1 cellular context compared by ENCODE assay signal in genomic region chr10:80191589-80192270, GRCh38.
TF ChIP-seq lines count a peak whose summit lies in the region.

No MANE protein-coding gene starts in this region.

TF ChIP-seq in GM23338, 12 proteins besides CTCF, POLR2A, EP300 and RAD21 (continued from another document):
- TF ChIP-seq ZNF462 (CRISPR knock-in tag; IDR thresholded peaks at IDR 0.05): no peak
- TF ChIP-seq STAT1 (IDR thresholded peaks at IDR 0.05; ENCODE audit: unreplicated experiment): no peak
- TF ChIP-seq, protein P1, sequence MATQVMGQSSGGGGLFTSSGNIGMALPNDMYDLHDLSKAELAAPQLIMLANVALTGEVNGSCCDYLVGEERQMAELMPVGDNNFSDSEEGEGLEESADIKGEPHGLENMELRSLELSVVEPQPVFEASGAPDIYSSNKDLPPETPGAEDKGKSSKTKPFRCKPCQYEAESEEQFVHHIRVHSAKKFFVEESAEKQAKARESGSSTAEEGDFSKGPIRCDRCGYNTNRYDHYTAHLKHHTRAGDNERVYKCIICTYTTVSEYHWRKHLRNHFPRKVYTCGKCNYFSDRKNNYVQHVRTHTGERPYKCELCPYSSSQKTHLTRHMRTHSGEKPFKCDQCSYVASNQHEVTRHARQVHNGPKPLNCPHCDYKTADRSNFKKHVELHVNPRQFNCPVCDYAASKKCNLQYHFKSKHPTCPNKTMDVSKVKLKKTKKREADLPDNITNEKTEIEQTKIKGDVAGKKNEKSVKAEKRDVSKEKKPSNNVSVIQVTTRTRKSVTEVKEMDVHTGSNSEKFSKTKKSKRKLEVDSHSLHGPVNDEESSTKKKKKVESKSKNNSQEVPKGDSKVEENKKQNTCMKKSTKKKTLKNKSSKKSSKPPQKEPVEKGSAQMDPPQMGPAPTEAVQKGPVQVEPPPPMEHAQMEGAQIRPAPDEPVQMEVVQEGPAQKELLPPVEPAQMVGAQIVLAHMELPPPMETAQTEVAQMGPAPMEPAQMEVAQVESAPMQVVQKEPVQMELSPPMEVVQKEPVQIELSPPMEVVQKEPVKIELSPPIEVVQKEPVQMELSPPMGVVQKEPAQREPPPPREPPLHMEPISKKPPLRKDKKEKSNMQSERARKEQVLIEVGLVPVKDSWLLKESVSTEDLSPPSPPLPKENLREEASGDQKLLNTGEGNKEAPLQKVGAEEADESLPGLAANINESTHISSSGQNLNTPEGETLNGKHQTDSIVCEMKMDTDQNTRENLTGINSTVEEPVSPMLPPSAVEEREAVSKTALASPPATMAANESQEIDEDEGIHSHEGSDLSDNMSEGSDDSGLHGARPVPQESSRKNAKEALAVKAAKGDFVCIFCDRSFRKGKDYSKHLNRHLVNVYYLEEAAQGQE (IDR thresholded peaks at IDR 0.05; ENCODE audit: unreplicated experiment): no peak
- TF ChIP-seq ZNF331 (CRISPR knock-in tag; IDR thresholded peaks at IDR 0.05; ENCODE audit: low read depth): no peak
- TF ChIP-seq, protein P2, sequence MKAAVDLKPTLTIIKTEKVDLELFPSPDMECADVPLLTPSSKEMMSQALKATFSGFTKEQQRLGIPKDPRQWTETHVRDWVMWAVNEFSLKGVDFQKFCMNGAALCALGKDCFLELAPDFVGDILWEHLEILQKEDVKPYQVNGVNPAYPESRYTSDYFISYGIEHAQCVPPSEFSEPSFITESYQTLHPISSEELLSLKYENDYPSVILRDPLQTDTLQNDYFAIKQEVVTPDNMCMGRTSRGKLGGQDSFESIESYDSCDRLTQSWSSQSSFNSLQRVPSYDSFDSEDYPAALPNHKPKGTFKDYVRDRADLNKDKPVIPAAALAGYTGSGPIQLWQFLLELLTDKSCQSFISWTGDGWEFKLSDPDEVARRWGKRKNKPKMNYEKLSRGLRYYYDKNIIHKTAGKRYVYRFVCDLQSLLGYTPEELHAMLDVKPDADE (IDR thresholded peaks at IDR 0.05): no peak
- no peak for TF ChIP-seq JUNB (IDR thresholded peaks at IDR 0.05; ENCODE audit: unreplicated experiment)
- TF ChIP-seq CREB1 (CRISPR knock-in tag; IDR thresholded peaks at IDR 0.05; ENCODE audit: low read depth): no peak
- no peak for TF ChIP-seq ZNF114 (CRISPR knock-in tag; IDR thresholded peaks at IDR 0.05)
- no peak for TF ChIP-seq EZH2 (IDR thresholded peaks at IDR 0.05; ENCODE audit: low read depth, unreplicated experiment)
- no peak for TF ChIP-seq NANOG (IDR thresholded peaks at IDR 0.05; ENCODE audit: borderline replicate concordance)
- no peak for TF ChIP-seq EZH2phosphoT487 (IDR thresholded peaks at IDR 0.05; ENCODE audit: unreplicated experiment)
